18 cellular contexts compared by ENCODE assay signal in genomic region chr10:121536271-121536918, GRCh38.
DNase-seq lines count a peak whose midpoint lies in the region; ATAC-seq, FAIRE-seq and TF ChIP-seq lines count a peak whose summit lies in the region.
"Had no signal": no experiment of that assay in that cellular context is flagged by ENCODE, and none has a peak within 500 bp of the region (broad histone marks: within the 10 kb centered on the region; RNA-seq: fewer than 3 reads in every experiment).

No MANE protein-coding gene starts in this region.

- no peak for TF ChIP-seq EP300 in HepG2 (IDR thresholded peaks at IDR 0.05; ENCODE audit: low read depth in 2 of 2, low read length in 2 of 2)
- TF ChIP-seq EP300 in HepG2 (CRISPR knock-in tag; IDR thresholded peaks at IDR 0.05; ENCODE audit: borderline replicate concordance) = no peak

- H3K27me3 ChIP-seq in liver (ENCODE audit: control insufficient read depth in 4 of 4, insufficient read depth in 4 of 4, low read length in 3 of 4) (no peaks in the 10 kb centered on the region), HepG2 (ENCODE audit: control insufficient read depth in 1 of 2, insufficient read depth in 2 of 2, low read length in 2 of 2) (no peaks in the 10 kb centered on the region), esophagus squamous epithelium (no peaks in the 10 kb centered on the region)

- TF ChIP-seq RAD21 in liver (IDR thresholded peaks at IDR 0.05) (no peak), HepG2 (CRISPR knock-in tag; IDR thresholded peaks at IDR 0.05) (no peak)

- H3K27ac ChIP-seq in liver (ENCODE audit: low read depth in 1 of 2, low read length in 2 of 2) (no peak overlapping the region), HepG2 (ENCODE audit: extremely low read length, insufficient read depth, low read length) (no peak overlapping the region), esophagus squamous epithelium (peak overlapping the region; percentile 15 to 68 (median 45))
- H3K27ac ChIP-seq: A549, epithelial cell of prostate, heart right ventricle, parathyroid adenoma had no signal

- CTCF ChIA-PET in HepG2 (lab: Yijun Ruan, JAX; ENCODE audit: low intra/inter-chr PET ratio, low total read pairs) = no interaction called here

- H3K4me2 ChIP-seq in HepG2 (ENCODE audit: low read depth, low read length) = no peak overlapping the region
- H3K4me2 ChIP-seq: A549 had no signal

- FAIRE-seq in HepG2 (lab: Jason Lieb, UNC) = no peak
- FAIRE-seq: A549, RCC 7860 had no signal

- in situ Hi-C loops in HepG2 (cut with HindIII; ENCODE audit: extremely low pct_ligation_motif_present, low pct_unique_long_range_greater_than_20kb) = no loop called here
- in situ Hi-C loops in ACHN (cut with HindIII; ENCODE audit: low pct_ligation_motif_present, low pct_unique_long_range_greater_than_20kb, low sequenced_read_pairs) = no loop called here

- H4K20me1 ChIP-seq in HepG2 (ENCODE audit: insufficient read depth, low read length) = no peaks in the 10 kb centered on the region

- H3K79me2 ChIP-seq in HepG2 (ENCODE audit: insufficient read depth, low read length) = no peaks in the 10 kb centered on the region
- H3K79me2 ChIP-seq: parathyroid adenoma had no signal

- no peak overlapping the region for H3K4me3 ChIP-seq in liver (ENCODE audit: low read depth in 1 of 3, low read length in 3 of 3)
- H3K4me3 ChIP-seq in HepG2 (replicated peaks in 1 of 3; ENCODE audit: insufficient read depth in 1 of 3, low read depth in 2 of 3, low read length in 3 of 3) = no peak overlapping the region
- H3K4me3 ChIP-seq in esophagus squamous epithelium = no peak overlapping the region
- H3K4me3 ChIP-seq: A549, heart right ventricle had no signal

- 72% methylated on average over 8 of the region's 8 CpGs for WGBS in liver
- 96% methylated on average over 8 of the region's 8 CpGs for WGBS in HepG2 (ENCODE audit: low lambda C conversion rate)
- WGBS in esophagus squamous epithelium, 2 donors = 48 to 54% methylated on average over 7 to 8 of the region's 8 CpGs

- intact Hi-C loops in HepG2 (cut with micrococcal nuclease; ENCODE audit: unreplicated experiment) = no loop called here
- intact Hi-C loops in esophagus squamous epithelium (cut with DNase I) = no loop called here

- no TSS peak for BruUV-seq in HepG2 (replicated peaks; lab: Mats Ljungman, UMichigan)

- ATAC-seq in HepG2 = no peak
- ATAC-seq in HG03457 (IDR thresholded peaks at IDR 0.05; ENCODE audit: unreplicated experiment) = no peak
- ATAC-seq: A549 had no signal

- H3K36me3 ChIP-seq in liver (ENCODE audit: control insufficient read depth in 4 of 4, insufficient read depth in 3 of 4, low read depth in 1 of 4, low read length in 3 of 4) (no peaks in the 10 kb centered on the region), HepG2 (replicated peaks in 1 of 2; ENCODE audit: control insufficient read depth in 1 of 2, insufficient read depth in 2 of 2, low read length in 2 of 2) (no peaks in the 10 kb centered on the region), esophagus squamous epithelium (peaks cover 0 to 15% (median 0%) of the 10 kb centered on the region in 3 donors)
- H3K36me3 ChIP-seq: heart right ventricle had no signal

- TF ChIP-seq CTCF in liver (IDR thresholded peaks at IDR 0.05; ENCODE audit: low read depth, low read length, missing input control) (no peak), HepG2 (CRISPR knock-in tag; IDR thresholded peaks at IDR 0.05) (no peak), esophagus squamous epithelium (IDR thresholded peaks at IDR 0.05) (no peak)

- no peak for DNase-seq in HepG2 (ENCODE audit: low spot score)
- no peak for DNase-seq in esophagus squamous epithelium (lab: John Stamatoyannopoulos, UW)
- peak; percentile 81 for DNase-seq in middle frontal gyrus (ENCODE audit: extremely low spot score, low spot score)
- DNase-seq in H4 (ENCODE audit: low spot score) = no peak
- no peak for DNase-seq in DMS153 (lab: John Stamatoyannopoulos, UW)
- DNase-seq in ACHN = no peak
- DNase-seq: activated T-cell treated with anti-CD3 and anti-CD28 coated beads, Interleukin-2, amount 50 U/mL, for 24 hours; DMS79; heart right ventricle; NCI-H1417; NCI-H2171; stimulated activated naive CD4-positive, alpha-beta T cell treated with Interleukin-2 at 50 U/mL for 16 hours had no signal

- H3K9me3 ChIP-seq in liver (ENCODE audit: control insufficient read depth in 4 of 4, low read length in 3 of 4) (no peaks in the 10 kb centered on the region), HepG2 (ENCODE audit: low read length) (no peaks in the 10 kb centered on the region), esophagus squamous epithelium (no peaks in the 10 kb centered on the region)
- H3K9me3 ChIP-seq: A549, heart right ventricle had no signal

- TF ChIP-seq POLR2A in HepG2 (IDR thresholded peaks at IDR 0.05; ENCODE audit: insufficient read depth in 1 of 2, low read depth in 2 of 2, low read length in 2 of 2) (no peak), esophagus squamous epithelium (IDR thresholded peaks at IDR 0.05) (no peak)

- H3K9ac ChIP-seq in liver (ENCODE audit: low read depth in 1 of 2, low read length in 2 of 2) = no peak overlapping the region
- no peak overlapping the region for H3K9ac ChIP-seq in HepG2 (ENCODE audit: insufficient read depth, low read depth, low read length)
- H3K9ac ChIP-seq: parathyroid adenoma had no signal

- H2AFZ ChIP-seq in HepG2 (ENCODE audit: low read length) = no peak overlapping the region
- H2AFZ ChIP-seq: parathyroid adenoma had no signal

- H3K4me1 ChIP-seq in liver (ENCODE audit: control insufficient read depth in 4 of 4, insufficient read depth in 4 of 4, low read length in 3 of 4) (peaks cover 7 to 50% (median 41%) of the 10 kb centered on the region in 4 donors), HepG2 (ENCODE audit: insufficient read depth, low read length) (peaks cover 34% of the 10 kb centered on the region), esophagus squamous epithelium (peaks cover 6 to 59% (median 21%) of the 10 kb centered on the region in 3 donors)
- H3K4me1 ChIP-seq: A549, heart right ventricle, parathyroid adenoma had no signal

- POLR2A ChIA-PET in HepG2 (lab: Yijun Ruan, JAX) = no interaction called here

TF ChIP-seq in liver, 16 proteins besides CTCF, POLR2A, EP300 and RAD21:
- TF ChIP-seq HNF4A (conservative IDR thresholded peaks at IDR 0.05) = peak; percentile 8 to 18
- TF ChIP-seq RXRA (IDR thresholded peaks at IDR 0.05) = peak in 1 of 2 donors; percentile 48
- TF ChIP-seq HNF4G (IDR thresholded peaks at IDR 0.05) = no peak

TF ChIP-seq in HepG2, 621 proteins besides CTCF, POLR2A, EP300 and RAD21:
- TF ChIP-seq ZNF619 (CRISPR knock-in tag; IDR thresholded peaks at IDR 0.05) (no peak), ZNF292 (CRISPR knock-in tag; IDR thresholded peaks at IDR 0.05; ENCODE audit: borderline replicate concordance, low read depth) (no peak), RFXANK (CRISPR knock-in tag; IDR thresholded peaks at IDR 0.05) (no peak), MIXL1 (CRISPR knock-in tag; IDR thresholded peaks at IDR 0.05) (no peak), NR2C2 (CRISPR knock-in tag; IDR thresholded peaks at IDR 0.05; ENCODE audit: borderline replicate concordance) (no peak), HNRNPUL1 (IDR thresholded peaks at IDR 0.05; ENCODE audit: low read depth, low read length) (no peak), NFYC (CRISPR knock-in tag; IDR thresholded peaks at IDR 0.05) (no peak), KDM5A (IDR thresholded peaks at IDR 0.05; ENCODE audit: borderline replicate concordance, low read length) (no peak), SOX13 (IDR thresholded peaks at IDR 0.05) (no peak), SOX13 (CRISPR knock-in tag; conservative IDR thresholded peaks at IDR 0.05 in 1 of 2, IDR thresholded peaks at IDR 0.05 in 1 of 2) (no peak), ZFP1 (CRISPR knock-in tag; IDR thresholded peaks at IDR 0.05) (no peak), ZNF362 (CRISPR knock-in tag; IDR thresholded peaks at IDR 0.05; ENCODE audit: borderline replicate concordance) (no peak), NFKBIZ (CRISPR knock-in tag; IDR thresholded peaks at IDR 0.05) (no peak), ZNF672 (CRISPR knock-in tag; IDR thresholded peaks at IDR 0.05) (no peak), CEBPG (CRISPR knock-in tag; IDR thresholded peaks at IDR 0.05) (no peak), ZNF777 (CRISPR knock-in tag; IDR thresholded peaks at IDR 0.05) (no peak)

Comparison
In these comparisons a context has a peak if more than half of its experiments do, and no peak if none do; other contexts are left out.
1. H3K27ac ChIP-seq: peak in esophagus squamous epithelium (4 of 4); none in liver (0 of 2) and HepG2 (single experiment).